Comparison of ENCODE assay signal across 1 cellular context in genomic region chr19:36120092-36120983, GRCh38.
A peak's percentile ranks its signal among the peaks of the same experiment; 100 is the strongest.
TF ChIP-seq lines count a peak whose summit lies in the region.

No MANE protein-coding gene starts in this region.

TF ChIP-seq in HepG2, 621 proteins besides CTCF, POLR2A, EP300 and RAD21 (continued from another document and continues in another):
- no peak for TF ChIP-seq NBN (conservative IDR thresholded peaks at IDR 0.05)
- no peak for TF ChIP-seq ZNF605 (CRISPR knock-in tag; IDR thresholded peaks at IDR 0.05)
- no peak for TF ChIP-seq FOXC1 (CRISPR knock-in tag; IDR thresholded peaks at IDR 0.05; ENCODE audit: borderline replicate concordance)
- peak; percentile 73; the same call in 1 of the 2 replicates for TF ChIP-seq AHDC1 (CRISPR knock-in tag; IDR thresholded peaks at IDR 0.05; ENCODE audit: borderline replicate concordance)
- no peak for TF ChIP-seq IRX3 (CRISPR knock-in tag; IDR thresholded peaks at IDR 0.05; ENCODE audit: borderline replicate concordance, low read depth)
- TF ChIP-seq EEA1 (CRISPR knock-in tag; IDR thresholded peaks at IDR 0.05; ENCODE audit: borderline replicate concordance), result no peak
- peak; percentile 74; the same call in 1 of the 3 replicates for TF ChIP-seq MXI1 (IDR thresholded peaks at IDR 0.05; ENCODE audit: borderline replicate concordance, low read depth, low read length)
- TF ChIP-seq JDP2 (CRISPR knock-in tag; IDR thresholded peaks at IDR 0.05; ENCODE audit: borderline replicate concordance), result no peak
- peak; percentile 85 for TF ChIP-seq FOXK2 (IDR thresholded peaks at IDR 0.05)
- peak; percentile 85 for TF ChIP-seq TEAD3 (CRISPR knock-in tag; optimal IDR thresholded peaks at IDR 0.05; ENCODE audit: borderline replicate concordance)
- peak; percentile 67; the same call in 1 of the 2 replicates for TF ChIP-seq HNRNPL (IDR thresholded peaks at IDR 0.05; ENCODE audit: low read depth, low read length)
- peak; percentile 85; the same call in 1 of the 2 replicates for TF ChIP-seq ZNF609 (CRISPR knock-in tag; IDR thresholded peaks at IDR 0.05; ENCODE audit: borderline replicate concordance)
- TF ChIP-seq ZFY (CRISPR knock-in tag; IDR thresholded peaks at IDR 0.05), result peak; percentile 89
- peak; percentile 71; the same call in 1 of the 2 replicates for TF ChIP-seq RFXAP (CRISPR knock-in tag; IDR thresholded peaks at IDR 0.05; ENCODE audit: borderline replicate concordance)
- no peak for TF ChIP-seq ZNF407 (CRISPR knock-in tag; IDR thresholded peaks at IDR 0.05; ENCODE audit: not compliant biosample characterization)
- no peak for TF ChIP-seq HNRNPUL1 (IDR thresholded peaks at IDR 0.05; ENCODE audit: low read depth, low read length)
- TF ChIP-seq AKNA (CRISPR knock-in tag; IDR thresholded peaks at IDR 0.05; ENCODE audit: borderline replicate concordance), result no peak
- no peak for TF ChIP-seq ZNF260 (CRISPR knock-in tag; IDR thresholded peaks at IDR 0.05; ENCODE audit: borderline replicate concordance, low read depth)
- TF ChIP-seq NFAT5 (CRISPR knock-in tag; IDR thresholded peaks at IDR 0.05), result no peak
